ENCODE assay signal across 24 cellular contexts in genomic region chr6:6997282-6998193, GRCh38.
DNase-seq lines count a peak whose midpoint lies in the region; ATAC-seq, FAIRE-seq and TF ChIP-seq lines count a peak whose summit lies in the region.
"Had no signal": no experiment of that assay in that cellular context is flagged by ENCODE, and none has a peak within 500 bp of the region (broad histone marks: within the 10 kb centered on the region; RNA-seq: fewer than 3 reads in every experiment).

No MANE protein-coding gene starts in this region.

- peaks cover 10% of the 10 kb centered on the region for H3K4me1 ChIP-seq in GM23338 (ENCODE audit: insufficient read depth)
- H3K4me1 ChIP-seq in H1 (replicated peaks in 1 of 4; ENCODE audit: control insufficient read depth in 3 of 4, insufficient read depth in 4 of 4, low read length in 3 of 4): peaks cover 0 to 5% (median 0%) of the 10 kb centered on the region in 4 experiments; a peak in 2 of 7 replicates
- peaks cover 13 to 17% (median 14%) of the 10 kb centered on the region in 3 donors for H3K4me1 ChIP-seq in pancreas
- H3K4me1 ChIP-seq: BLaER1, gastroesophageal sphincter, Peyer's patch, transverse colon had no signal

- H3K79me1 ChIP-seq in H1 (ENCODE audit: low read depth, low read length): no peaks in the 10 kb centered on the region

- H3K4ac ChIP-seq in H1 (replicated peaks; ENCODE audit: insufficient read length, low read depth, low read length): no peak overlapping the region

- DNase-seq in GM23338 (ENCODE audit: low spot score) (no peak), NCI-H69 (lab: John Stamatoyannopoulos, UW) (peak; percentile 30), H1 (ENCODE audit: low read depth in 1 of 2, low spot score in 2 of 2) (no peak), pancreas (no peak), RWPE1 (ENCODE audit: low spot score) (no peak), NCI-H1694 (lab: John Stamatoyannopoulos, UW) (no peak), amygdala (lab: John Stamatoyannopoulos, UW) (no peak)
- DNase-seq: activated CD4-positive, alpha-beta T cell treated with anti-CD3 and anti-CD28 coated beads, Interleukin-2, amount 50 U/mL, for 48 hours; caudate nucleus; COR-L47; dermis blood vessel endothelial cell; hippocampal formation; natural killer cell; NCI-H526 treated with DMSO at 0.1 percent for 48 hours; occipital lobe; Peyer's patch; retina; transverse colon had no signal

- H2BK20ac ChIP-seq in H1 (ENCODE audit: low read length): 0 out of 2 replicates have a peak overlapping the region, but pooled peaks have one; percentile 34

- H3K9me3 ChIP-seq in H1 (ENCODE audit: insufficient read depth in 2 of 2, low read depth in 1 of 2, low read length in 1 of 2): no peaks in the 10 kb centered on the region
- H3K9me3 ChIP-seq in pancreas: no peaks in the 10 kb centered on the region
- H3K9me3 ChIP-seq: BLaER1, gastroesophageal sphincter, Peyer's patch, transverse colon had no signal

- H2AK5ac ChIP-seq in H1 (ENCODE audit: low read depth, low read length): no peak overlapping the region

- no peaks in the 10 kb centered on the region for H3K27me3 ChIP-seq in GM23338 (ENCODE audit: insufficient read depth)
- H3K27me3 ChIP-seq in H1 (replicated peaks in 1 of 4; ENCODE audit: control insufficient read depth in 3 of 4, extremely low read depth in 1 of 4, insufficient read depth in 3 of 4, low read length in 3 of 4): no peaks in the 10 kb centered on the region
- H3K27me3 ChIP-seq in pancreas: no peaks in the 10 kb centered on the region
- H3K27me3 ChIP-seq: BLaER1, gastroesophageal sphincter, Peyer's patch, transverse colon had no signal

- H2BK5ac ChIP-seq in H1 (ENCODE audit: low read depth, low read length): no peak overlapping the region; the same call in 1 of the 2 replicates

- FAIRE-seq in H1 (lab: Jason Lieb, UNC) (no peak), pancreas (lab: Jason Lieb, UNC) (no peak)
- FAIRE-seq: endometrium, GM18507 had no signal

- H3K27ac ChIP-seq in GM23338 (ENCODE audit: low read depth): 0 out of 2 replicates have a peak overlapping the region, but pooled peaks have one; percentile 42
- H3K27ac ChIP-seq in H1 (ENCODE audit: low read depth, low read length): no peak overlapping the region
- H3K27ac ChIP-seq in pancreas: peak overlapping the region in 1 of 4 donors; percentile 48
- no peak overlapping the region for H3K27ac ChIP-seq in RWPE1
- H3K27ac ChIP-seq: BLaER1, gastroesophageal sphincter, Peyer's patch, transverse colon had no signal

- 80% methylated on average over 11 of the region's 11 CpGs; no CpG with 5 or more reads in 1 of the 2 experiments for WGBS in H1 (ENCODE audit: extremely low coverage in 1 of 2, insufficient coverage in 1 of 2, insufficient read length in 1 of 2, insufficient replicate concordance in 2 of 2, low coverage in 1 of 2, low lambda C conversion rate in 2 of 2, missing lambda C conversion rate in 1 of 2), 2 experiments
- WGBS in pancreas, 2 donors: 27 to 34% methylated on average over 11 of the region's 11 CpGs

- ATAC-seq in GM23338: peak; percentile 29
- ATAC-seq in pancreas: peak; percentile 42 to 81 (median 60)
- ATAC-seq: gastroesophageal sphincter, natural killer cell had no signal

- H3K4me2 ChIP-seq in GM23338 (no peak overlapping the region), H1 (ENCODE audit: insufficient read depth in 1 of 2, low read depth in 2 of 2, low read length in 2 of 2) (no peak overlapping the region)
- H3K4me2 ChIP-seq: BLaER1 had no signal

- H3K9me3 Mint-ChIP-seq in GM23338: peaks cover 4% of the 10 kb centered on the region; the same call in 1 of the 3 replicates
- H3K9me3 Mint-ChIP-seq: activated naive CD4-positive, alpha-beta T cell treated with anti-CD3 and anti-CD28 coated beads, Interleukin-2, amount 50 U/mL, for 24 hours; activated T-helper 1 cell treated with anti-CD3 and anti-CD28 coated beads, Interleukin-12 subunit alpha, Interleukin-12 subunit beta, Interleukin-2, Interleukin-4 antibody, amounts not matched to agents 30 ng/mL and 10 ng/mL and 1 ng/mL, durations not matched to agents 14 hours and 24 hours and 36 hours; natural killer cell had no signal

- H3K36me3 ChIP-seq in GM23338 (ENCODE audit: insufficient read depth): no peaks in the 10 kb centered on the region
- no peaks in the 10 kb centered on the region for H3K36me3 ChIP-seq in H1 (ENCODE audit: control insufficient read depth in 2 of 4, insufficient read depth in 4 of 4, low read length in 3 of 4)
- H3K36me3 ChIP-seq in pancreas: no peaks in the 10 kb centered on the region
- H3K36me3 ChIP-seq: BLaER1, gastroesophageal sphincter, Peyer's patch, transverse colon had no signal

- H3K14ac ChIP-seq in H1 (ENCODE audit: insufficient read length): no peak overlapping the region

- intact Hi-C loops in pancreas (cut with DNase I): no loop called here

- H2AFZ ChIP-seq in GM23338: peak overlapping the region; percentile 85
- H2AFZ ChIP-seq in H1 (ENCODE audit: low read length): 0 out of 2 replicates have a peak overlapping the region, but pooled peaks have one; percentile 65

- no peak overlapping the region for H4K5ac ChIP-seq in H1 (ENCODE audit: insufficient read length, low read depth, low read length)

- H2BK120ac ChIP-seq in H1 (replicated peaks; ENCODE audit: low read depth, low read length): no peak overlapping the region

- POLR2A ChIA-PET in H1 (lab: Charles Lee; ENCODE audit: partially characterized antibody) (interaction anchor here (0.6 kb wide), 1 partner anchor 159 kb away, joined by 3 read pairs; no protein-coding TSS in a partner anchor), RWPE1 (lab: Yijun Ruan, JAX; ENCODE audit: low non-redundant PET) (no interaction called here)

- H3K4me3 Mint-ChIP-seq in GM23338: no peak overlapping the region
- H3K4me3 Mint-ChIP-seq: activated naive CD4-positive, alpha-beta T cell treated with anti-CD3 and anti-CD28 coated beads, Interleukin-2, amount 50 U/mL, for 24 hours; activated T-helper 1 cell treated with anti-CD3 and anti-CD28 coated beads, Interleukin-12 subunit alpha, Interleukin-12 subunit beta, Interleukin-2, Interleukin-4 antibody, amounts not matched to agents 30 ng/mL and 10 ng/mL and 1 ng/mL, durations not matched to agents 14 hours and 24 hours and 36 hours; natural killer cell had no signal

- TF ChIP-seq EP300 in H1 (IDR thresholded peaks at IDR 0.05; ENCODE audit: borderline replicate concordance in 1 of 2, low read depth in 2 of 2, low read length in 2 of 2): no peak

- H3K4me3 ChIP-seq in GM23338 (no peak overlapping the region), H1 (ENCODE audit: extremely low read depth in 1 of 4, insufficient read depth in 2 of 4, low read depth in 3 of 4, low read length in 4 of 4) (no peak overlapping the region), pancreas (no peak overlapping the region)
- H3K4me3 ChIP-seq: BLaER1, gastroesophageal sphincter, Peyer's patch, transverse colon had no signal

- no peaks in the 10 kb centered on the region for H3K79me2 ChIP-seq in GM23338 (replicated peaks; ENCODE audit: insufficient read depth)
- no peaks in the 10 kb centered on the region for H3K79me2 ChIP-seq in H1 (ENCODE audit: control insufficient read depth in 1 of 2, insufficient read depth in 2 of 2, low read length in 2 of 2)

- H3K9ac ChIP-seq in H1 (replicated peaks in 1 of 4; ENCODE audit: extremely low read depth in 1 of 4, low read depth in 3 of 4, low read length in 3 of 4): no peak overlapping the region
- H3K9ac ChIP-seq: BLaER1 had no signal

- no peak overlapping the region; the same call in 1 of the 2 replicates for H2BK12ac ChIP-seq in H1 (ENCODE audit: low read depth, low read length)

- CTCF ChIA-PET in H1 (lab: Charles Lee; ENCODE audit: partially characterized antibody) (interaction anchor here (0.6 to 0.9 kb wide), 5 partner anchors 10 to 337 kb away, joined by 3 to 4 read pairs (median 3); no protein-coding TSS in a partner anchor), RWPE1 (lab: Yijun Ruan, JAX) (interaction anchor here (0.6 kb wide), 1 partner anchor 55 kb away, joined by 4 read pairs; no protein-coding TSS in a partner anchor)

- H4K20me1 ChIP-seq in GM23338 (replicated peaks; ENCODE audit: insufficient read depth) (no peaks in the 10 kb centered on the region), H1 (replicated peaks in 1 of 2; ENCODE audit: control insufficient read depth in 1 of 2, insufficient read depth in 2 of 2, low read length in 2 of 2) (no peaks in the 10 kb centered on the region)
- H4K20me1 ChIP-seq: BLaER1 had no signal

- H2BK15ac ChIP-seq in H1 (ENCODE audit: low read length): no peak overlapping the region

- no peak overlapping the region; the same call in 1 of the 2 replicates for H3K18ac ChIP-seq in H1 (ENCODE audit: extremely low read depth, low read length)

- no peak for TF ChIP-seq CTCF in GM23338 (conservative IDR thresholded peaks at IDR 0.05; ENCODE audit: low read depth in 2 of 2)
- no peak for TF ChIP-seq CTCF in H1 (IDR thresholded peaks at IDR 0.05; ENCODE audit: control extremely low read depth in 1 of 3, insufficient read depth in 1 of 3, low read depth in 1 of 3, low read length in 3 of 3)
- no peak for TF ChIP-seq CTCF in pancreas (IDR thresholded peaks at IDR 0.05)
- TF ChIP-seq CTCF in RWPE1 (conservative IDR thresholded peaks at IDR 0.05; ENCODE audit: low read depth): no peak

- TF ChIP-seq RAD21 in H1 (IDR thresholded peaks at IDR 0.05 in 1 of 2, conservative IDR thresholded peaks at IDR 0.05 in 1 of 2; ENCODE audit: low read depth in 2 of 2, low read length in 2 of 2): no peak

- no peaks in the 10 kb centered on the region for H3K36me3 Mint-ChIP-seq in GM23338 (ENCODE audit: low read depth)
- H3K36me3 Mint-ChIP-seq: activated naive CD4-positive, alpha-beta T cell treated with anti-CD3 and anti-CD28 coated beads, Interleukin-2, amount 50 U/mL, for 24 hours; natural killer cell had no signal

- H3K56ac ChIP-seq in H1 (replicated peaks; ENCODE audit: insufficient read length, low read depth, low read length): no peak overlapping the region

- H3K27ac Mint-ChIP-seq in GM23338: peak overlapping the region; percentile 75
- H3K27ac Mint-ChIP-seq: activated naive CD4-positive, alpha-beta T cell treated with anti-CD3 and anti-CD28 coated beads, Interleukin-2, amount 50 U/mL, for 24 hours; activated T-helper 1 cell treated with anti-CD3 and anti-CD28 coated beads, Interleukin-12 subunit alpha, Interleukin-12 subunit beta, Interleukin-2, Interleukin-4 antibody, amounts not matched to agents 30 ng/mL and 10 ng/mL and 1 ng/mL, durations not matched to agents 14 hours and 24 hours and 36 hours; natural killer cell had no signal

- no peaks in the 10 kb centered on the region for H3K23me2 ChIP-seq in H1 (ENCODE audit: low read depth, low read length)

- H3F3A ChIP-seq in GM23338 (replicated peaks; ENCODE audit: low read depth): no peaks in the 10 kb centered on the region

- H3K9me2 ChIP-seq in GM23338 (ENCODE audit: insufficient read depth): no peaks in the 10 kb centered on the region

- TF ChIP-seq POLR2A in H1 (IDR thresholded peaks at IDR 0.05; ENCODE audit: control extremely low read depth in 1 of 2, low read depth in 2 of 2, low read length in 2 of 2): no peak

- no peak overlapping the region; the same call in 1 of the 2 replicates for H4K8ac ChIP-seq in H1 (ENCODE audit: extremely low read depth, insufficient read depth, low read length)

- H3K4me1 Mint-ChIP-seq in GM23338: peaks cover 13% of the 10 kb centered on the region
- H3K4me1 Mint-ChIP-seq: activated naive CD4-positive, alpha-beta T cell treated with anti-CD3 and anti-CD28 coated beads, Interleukin-2, amount 50 U/mL, for 24 hours; natural killer cell had no signal

- peaks cover 2% of the 10 kb centered on the region for H3K27me3 Mint-ChIP-seq in GM23338 (ENCODE audit: insufficient read depth, low read depth, poor library complexity)
- H3K27me3 Mint-ChIP-seq: activated naive CD4-positive, alpha-beta T cell treated with anti-CD3 and anti-CD28 coated beads, Interleukin-2, amount 50 U/mL, for 24 hours had no signal

- H3K23ac ChIP-seq in H1 (ENCODE audit: insufficient read length): no peak overlapping the region

- H4K91ac ChIP-seq in H1 (replicated peaks; ENCODE audit: insufficient read length, low read length): no peak overlapping the region
